15 cellular contexts compared by ENCODE assay signal in the genomic region with DNA sequence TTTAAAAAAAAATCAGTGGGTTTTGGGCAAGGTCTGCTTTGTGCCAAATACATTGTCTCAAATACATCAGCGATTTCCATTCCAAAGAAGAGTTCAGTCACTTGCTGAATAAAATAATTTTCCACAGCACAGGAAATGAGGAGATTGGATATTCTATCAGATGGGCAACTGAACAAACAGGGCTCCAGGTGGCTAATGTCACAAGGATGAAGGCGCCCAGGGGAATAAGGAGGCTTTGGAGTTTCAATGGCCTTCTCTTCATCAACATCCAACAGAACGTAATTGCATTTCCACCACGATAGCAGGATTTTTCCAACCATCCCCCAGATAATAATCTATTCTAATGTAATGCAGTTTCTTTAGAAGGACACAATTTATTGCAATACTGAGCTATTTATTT.
DNase-seq lines count a peak whose midpoint lies in the region; TF ChIP-seq lines count a peak whose summit lies in the region.
"Had no signal": no experiment of that assay in that cellular context is flagged by ENCODE, and none has a peak within 500 bp of the region (broad histone marks: within the 10 kb centered on the region; RNA-seq: fewer than 3 reads in every experiment).

No MANE protein-coding gene starts in this region.

- WGBS in transverse colon (ENCODE audit: low coverage in 1 of 2), 2 donors: 76 to 79% methylated on average over 3 to 4 of the region's 4 CpGs

- H3K79me2 ChIP-seq in osteoblast (ENCODE audit: insufficient read depth, low read length): no peaks in the 10 kb centered on the region

- H3K27me3 ChIP-seq in osteoblast (ENCODE audit: insufficient read depth, low read length): no peaks in the 10 kb centered on the region
- no peaks in the 10 kb centered on the region for H3K27me3 ChIP-seq in transverse colon
- H3K27me3 ChIP-seq: Peyer's patch had no signal

- H3K36me3 Mint-ChIP-seq in nephron (ENCODE audit: low read depth): no peaks in the 10 kb centered on the region

- in situ Hi-C loops in transverse colon (cut with MboI; ENCODE audit: low pct_ligation_motif_present in 1 of 4, low pct_unique_long_range_greater_than_20kb in 1 of 4, low sequenced_read_pairs in 3 of 4): loop anchor here in 1 of 4 donors (10.0 kb wide), 1 partner anchor 226 kb away; no protein-coding TSS in a partner anchor

- H3K9me3 Mint-ChIP-seq in nephron: no peaks in the 10 kb centered on the region

- H2AFZ ChIP-seq in osteoblast (ENCODE audit: low read length): no peak overlapping the region

- H3K27ac ChIP-seq in osteoblast (ENCODE audit: low read depth, low read length) (no peak overlapping the region), transverse colon (peak overlapping the region in 1 of 4 donors; percentile 9)
- H3K27ac ChIP-seq: A549, Peyer's patch had no signal

- DNase-seq in NCI-H748 (lab: John Stamatoyannopoulos, UW; ENCODE audit: unreplicated experiment) (peak; percentile 56), NCI-H748 treated with DMSO at 0.1 percent for 48 hours (lab: John Stamatoyannopoulos, UW) (no peak), NCI-H1930 (lab: John Stamatoyannopoulos, UW) (peak; percentile 92), SHP77 treated with DMSO at 0.1 percent for 48 hours (lab: John Stamatoyannopoulos, UW) (peak; percentile 16), osteoblast (ENCODE audit: insufficient read length, low spot score, missing footprints) (no peak), cortex of kidney (lab: John Stamatoyannopoulos, UW) (no peak), transverse colon (no peak)
- DNase-seq: DND-41, GDM1, GOT3, KG1, NCI-H524 treated with DMSO at 0.1 percent for 48 hours, Peyer's patch had no signal

- H3K4me3 Mint-ChIP-seq in nephron: peak overlapping the region in 1 of 3 experiments; percentile 36

- H3K4me1 ChIP-seq in osteoblast (ENCODE audit: insufficient read depth, low read length) (peaks cover 6% of the 10 kb centered on the region), transverse colon (peaks cover 0 to 16% (median 2%) of the 10 kb centered on the region in 4 donors)
- H3K4me1 ChIP-seq: A549, Peyer's patch had no signal

- peak overlapping the region; percentile 78 to 97 (median 92) for H3K27ac Mint-ChIP-seq in nephron

- intact Hi-C loops in transverse colon (cut with DNase I; ENCODE audit: low total_unique reads): no loop called here

- TF ChIP-seq CTCF in nephron (IDR thresholded peaks at IDR 0.05; ENCODE audit: unreplicated experiment in 3 of 3) (no peak), osteoblast (IDR thresholded peaks at IDR 0.05; ENCODE audit: extremely low read depth, low read depth, low read length) (no peak), transverse colon (IDR thresholded peaks at IDR 0.05) (no peak)

- no peak for TF ChIP-seq POLR2A in transverse colon (IDR thresholded peaks at IDR 0.05)

- H3K9me3 ChIP-seq in osteoblast (ENCODE audit: low read depth, low read length) (no peaks in the 10 kb centered on the region), transverse colon (no peaks in the 10 kb centered on the region)
- H3K9me3 ChIP-seq: A549, Peyer's patch had no signal

- TF ChIP-seq EP300 in transverse colon (IDR thresholded peaks at IDR 0.05; ENCODE audit: low read depth): no peak

- H3K27me3 Mint-ChIP-seq in nephron (ENCODE audit: low read depth): no peaks in the 10 kb centered on the region

- peaks cover 76% of the 10 kb centered on the region for H3K4me1 Mint-ChIP-seq in nephron

- no peaks in the 10 kb centered on the region for H4K20me1 ChIP-seq in osteoblast (ENCODE audit: insufficient read depth, low read length)

- H3K36me3 ChIP-seq in osteoblast (ENCODE audit: insufficient read depth, low read length) (no peaks in the 10 kb centered on the region), transverse colon (no peaks in the 10 kb centered on the region)
- H3K36me3 ChIP-seq: Peyer's patch had no signal

- H3K4me2 ChIP-seq in osteoblast (ENCODE audit: insufficient read depth, low read length): no peak overlapping the region
- H3K4me2 ChIP-seq: A549 had no signal

- H3K4me3 ChIP-seq in osteoblast (ENCODE audit: insufficient read depth, low read length) (no peak overlapping the region), transverse colon (no peak overlapping the region)
- H3K4me3 ChIP-seq: A549, Peyer's patch had no signal

Comparison
In these comparisons a context has a peak if more than half of its experiments do, and no peak if none do; other contexts are left out.
1. DNase-seq: peak in NCI-H748 (single experiment), NCI-H1930 (2 of 2) and SHP77 treated with DMSO at 0.1 percent for 48 hours (single experiment); none in NCI-H748 treated with DMSO at 0.1 percent for 48 hours (single experiment), osteoblast (single experiment), cortex of kidney (single experiment) and transverse colon (single experiment).